In genomic region chr4:167652267-167652666, GRCh38 we compare ENCODE assay signal across 7 cellular contexts.
"Had no signal": no experiment of that assay in that cellular context is flagged by ENCODE, and none has a peak within 500 bp of the region (broad histone marks: within the 10 kb centered on the region; RNA-seq: fewer than 3 reads in every experiment).

No MANE protein-coding gene starts in this region.

- ATAC-seq: HCT116 had no signal

- H3K4me3 Mint-ChIP-seq: HFFc6 had no signal

- DNase-seq: GM23248, GOT3, H7, HFFc6, IMR-90 had no signal

- H3K9me3 ChIP-seq: HAP-1 had no signal

- H2AFZ ChIP-seq: GM23248 had no signal

- H3K4me3 ChIP-seq: GM23248, HAP-1 had no signal

- H3K4me1 ChIP-seq: HAP-1 had no signal

- H3K36me3 ChIP-seq: HAP-1 had no signal

- H3K27ac Mint-ChIP-seq: HFFc6 had no signal

- H3K9me3 Mint-ChIP-seq: HFFc6 had no signal

- H3K9ac ChIP-seq: GM23248 had no signal

- H3K27ac ChIP-seq: GM23248 had no signal
